13 cellular contexts compared by ENCODE assay signal in the genomic region with DNA sequence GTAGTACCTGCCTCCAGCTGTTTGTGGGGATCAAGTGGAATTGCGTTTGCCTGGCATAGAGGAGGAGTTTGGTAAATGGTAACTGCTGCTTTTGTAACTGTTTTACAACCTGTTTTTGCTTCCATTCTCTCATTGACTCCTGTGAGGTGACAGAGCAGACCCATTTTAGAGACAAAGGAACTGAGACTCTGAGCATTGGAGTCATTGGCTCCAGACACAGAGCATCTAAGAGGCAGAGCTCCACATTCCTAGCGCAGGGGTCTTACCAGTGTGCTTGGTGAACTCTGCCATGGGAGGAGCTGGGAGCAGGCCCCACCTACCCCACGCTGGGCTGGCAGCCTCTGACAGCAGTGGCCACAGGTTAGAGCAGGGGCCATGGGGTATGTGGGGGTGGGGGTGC. TPM values are rescaled to one million over a fixed set of nuclear protein-coding genes. Genes with fewer than 3 reads are reported as not detected.
A peak's percentile ranks its signal among the peaks of the same experiment; 100 is the strongest.
DNase-seq lines count a peak whose midpoint lies in the region; ATAC-seq and TF ChIP-seq lines count a peak whose summit lies in the region.
"Had no signal": no experiment of that assay in that cellular context is flagged by ENCODE, and none has a peak within 500 bp of the region (broad histone marks: within the 10 kb centered on the region; RNA-seq: fewer than 3 reads in every experiment).

No MANE protein-coding gene starts in this region.

- no peaks in the 10 kb centered on the region for H3K27me3 ChIP-seq in endocrine pancreas (ENCODE audit: control insufficient read depth, insufficient read depth, low read length)
- H3K27me3 ChIP-seq in tibial artery, result no peaks in the 10 kb centered on the region
- H3K27me3 ChIP-seq in HAP-1 (ENCODE audit: low read depth), result no peaks in the 10 kb centered on the region
- H3K27me3 ChIP-seq: heart left ventricle, uterus had no signal

- H3K4me1 Mint-ChIP-seq in activated naive CD4-positive, alpha-beta T cell treated with anti-CD3 and anti-CD28 coated beads, Interleukin-2, amount 50 U/mL, for 24 hours, result peaks cover 63% of the 10 kb centered on the region
- peaks cover 13% of the 10 kb centered on the region for H3K4me1 Mint-ChIP-seq in WTC11

- intact Hi-C loops in tibial artery (cut with DNase I; ENCODE audit: low total_unique reads), result loop anchor here (5.0 kb wide), 1 partner anchor 262 kb away; no protein-coding TSS in a partner anchor

- peak overlapping the region; percentile 63 for H3K27ac Mint-ChIP-seq in activated naive CD4-positive, alpha-beta T cell treated with anti-CD3 and anti-CD28 coated beads, Interleukin-2, amount 50 U/mL, for 24 hours
- no peak overlapping the region for H3K27ac Mint-ChIP-seq in WTC11

- no peak for TF ChIP-seq CTCF in WTC11 (IDR thresholded peaks at IDR 0.05)
- TF ChIP-seq CTCF in tibial artery (IDR thresholded peaks at IDR 0.05), result no peak

- CTCF ChIA-PET in WTC11 (lab: Charles Lee), result interaction anchor here (1.1 kb wide), 1 partner anchor 27 kb away, joined by 3 read pairs; no protein-coding TSS in a partner anchor

- no peak overlapping the region for H3K4me3 ChIP-seq in endocrine pancreas (ENCODE audit: control insufficient read depth, insufficient read depth, low read length)
- no peak overlapping the region for H3K4me3 ChIP-seq in tibial artery
- no peak overlapping the region for H3K4me3 ChIP-seq in HAP-1
- H3K4me3 ChIP-seq: uterus had no signal

- peak overlapping the region; percentile 89 for H3K4me3 Mint-ChIP-seq in activated naive CD4-positive, alpha-beta T cell treated with anti-CD3 and anti-CD28 coated beads, Interleukin-2, amount 50 U/mL, for 24 hours
- 0 out of 2 replicates have a peak overlapping the region, but pooled peaks have one; percentile 4 for H3K4me3 Mint-ChIP-seq in WTC11

- H3K9ac ChIP-seq in endocrine pancreas (ENCODE audit: control insufficient read depth, insufficient read depth, low read length), result peak overlapping the region; percentile 15

- in situ Hi-C loops in HAP-1 (cut with MboI; ENCODE audit: low sequenced_read_pairs), result no loop called here

- DNase-seq in activated naive CD4-positive, alpha-beta T cell treated with Interleukin-2 at 50 U/mL for 16 hours, result no peak
- no peak for DNase-seq in WTC11 (ENCODE audit: low spot score)
- DNase-seq in tibial artery, result no peak
- DNase-seq in SIG-M5 treated with dmso at 0.1 percent for 504 hours (lab: John Stamatoyannopoulos, UW; ENCODE audit: unreplicated experiment), result no peak
- DNase-seq in DMS114 treated with DMSO at 0.1 percent for 48 hours (lab: John Stamatoyannopoulos, UW; ENCODE audit: unreplicated experiment), result no peak
- DNase-seq in HAP-1 (ENCODE audit: low spot score in 2 of 2), result no peak
- DNase-seq: DMS153; NCI-H526 treated with DMSO at 0.1 percent for 48 hours; stimulated activated naive CD4-positive, alpha-beta T cell; uterus had no signal

- H3K36me3 Mint-ChIP-seq in activated naive CD4-positive, alpha-beta T cell treated with anti-CD3 and anti-CD28 coated beads, Interleukin-2, amount 50 U/mL, for 24 hours, result no peaks in the 10 kb centered on the region
- H3K36me3 Mint-ChIP-seq in WTC11, result no peaks in the 10 kb centered on the region

- H3K27me3 Mint-ChIP-seq in activated naive CD4-positive, alpha-beta T cell treated with anti-CD3 and anti-CD28 coated beads, Interleukin-2, amount 50 U/mL, for 24 hours, result no peaks in the 10 kb centered on the region
- peaks cover 12% of the 10 kb centered on the region for H3K27me3 Mint-ChIP-seq in WTC11 (ENCODE audit: low read depth)

- H3K9me3 ChIP-seq in endocrine pancreas (ENCODE audit: control insufficient read depth, low read length), result no peaks in the 10 kb centered on the region
- H3K9me3 ChIP-seq in tibial artery, result no peaks in the 10 kb centered on the region
- no peaks in the 10 kb centered on the region for H3K9me3 ChIP-seq in HAP-1
- H3K9me3 ChIP-seq: heart left ventricle, uterus had no signal

- peaks cover 6% of the 10 kb centered on the region for H3K4me1 ChIP-seq in endocrine pancreas (ENCODE audit: control insufficient read depth, insufficient read depth, low read length)
- peaks cover 0 to 69% (median 52%) of the 10 kb centered on the region in 4 donors for H3K4me1 ChIP-seq in tibial artery
- H3K4me1 ChIP-seq in HAP-1, result peaks cover 5% of the 10 kb centered on the region

- peak overlapping the region; percentile 87 to 93 for H3K27ac ChIP-seq in tibial artery
- H3K27ac ChIP-seq: uterus had no signal

- POLR2A ChIA-PET in WTC11 (lab: Charles Lee), result no interaction called here

- ATAC-seq in WTC11, result no peak
- ATAC-seq: heart left ventricle had no signal

- no peaks in the 10 kb centered on the region for H3K36me3 ChIP-seq in endocrine pancreas (ENCODE audit: control insufficient read depth, insufficient read depth, low read length)
- no peaks in the 10 kb centered on the region for H3K36me3 ChIP-seq in tibial artery
- H3K36me3 ChIP-seq in HAP-1 (replicated peaks), result no peaks in the 10 kb centered on the region
- H3K36me3 ChIP-seq: heart left ventricle, uterus had no signal

- H3K9me3 Mint-ChIP-seq in activated naive CD4-positive, alpha-beta T cell treated with anti-CD3 and anti-CD28 coated beads, Interleukin-2, amount 50 U/mL, for 24 hours, result no peaks in the 10 kb centered on the region
- H3K9me3 Mint-ChIP-seq in WTC11, result no peaks in the 10 kb centered on the region

TF ChIP-seq in WTC11, 78 proteins besides CTCF, POLR2A, EP300 and RAD21:
- no peak for TF ChIP-seq FOXJ3 (CRISPR knock-in tag; IDR thresholded peaks at IDR 0.05; ENCODE audit: borderline replicate concordance)
- TF ChIP-seq ZNF416 (CRISPR knock-in tag; IDR thresholded peaks at IDR 0.05), result no peak
- no peak for TF ChIP-seq TEAD4 (CRISPR knock-in tag; IDR thresholded peaks at IDR 0.05)
- no peak for TF ChIP-seq PRRX2 (CRISPR knock-in tag; IDR thresholded peaks at IDR 0.05)
- TF ChIP-seq ZNF232 (CRISPR knock-in tag; IDR thresholded peaks at IDR 0.05), result no peak
- TF ChIP-seq SMAD4 (CRISPR knock-in tag; IDR thresholded peaks at IDR 0.05), result no peak
- no peak for TF ChIP-seq ETV6 (CRISPR knock-in tag; IDR thresholded peaks at IDR 0.05)
- no peak for TF ChIP-seq ZNF263 (CRISPR knock-in tag; IDR thresholded peaks at IDR 0.05; ENCODE audit: low read depth)
- no peak for TF ChIP-seq ESRRA (CRISPR knock-in tag; IDR thresholded peaks at IDR 0.05; ENCODE audit: borderline replicate concordance)
- TF ChIP-seq, protein P1, sequence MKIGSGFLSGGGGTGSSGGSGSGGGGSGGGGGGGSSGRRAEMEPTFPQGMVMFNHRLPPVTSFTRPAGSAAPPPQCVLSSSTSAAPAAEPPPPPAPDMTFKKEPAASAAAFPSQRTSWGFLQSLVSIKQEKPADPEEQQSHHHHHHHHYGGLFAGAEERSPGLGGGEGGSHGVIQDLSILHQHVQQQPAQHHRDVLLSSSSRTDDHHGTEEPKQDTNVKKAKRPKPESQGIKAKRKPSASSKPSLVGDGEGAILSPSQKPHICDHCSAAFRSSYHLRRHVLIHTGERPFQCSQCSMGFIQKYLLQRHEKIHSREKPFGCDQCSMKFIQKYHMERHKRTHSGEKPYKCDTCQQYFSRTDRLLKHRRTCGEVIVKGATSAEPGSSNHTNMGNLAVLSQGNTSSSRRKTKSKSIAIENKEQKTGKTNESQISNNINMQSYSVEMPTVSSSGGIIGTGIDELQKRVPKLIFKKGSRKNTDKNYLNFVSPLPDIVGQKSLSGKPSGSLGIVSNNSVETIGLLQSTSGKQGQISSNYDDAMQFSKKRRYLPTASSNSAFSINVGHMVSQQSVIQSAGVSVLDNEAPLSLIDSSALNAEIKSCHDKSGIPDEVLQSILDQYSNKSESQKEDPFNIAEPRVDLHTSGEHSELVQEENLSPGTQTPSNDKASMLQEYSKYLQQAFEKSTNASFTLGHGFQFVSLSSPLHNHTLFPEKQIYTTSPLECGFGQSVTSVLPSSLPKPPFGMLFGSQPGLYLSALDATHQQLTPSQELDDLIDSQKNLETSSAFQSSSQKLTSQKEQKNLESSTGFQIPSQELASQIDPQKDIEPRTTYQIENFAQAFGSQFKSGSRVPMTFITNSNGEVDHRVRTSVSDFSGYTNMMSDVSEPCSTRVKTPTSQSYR (CRISPR knock-in tag; IDR thresholded peaks at IDR 0.05), result no peak
- TF ChIP-seq MYBL2 (CRISPR knock-in tag; IDR thresholded peaks at IDR 0.05), result no peak
- no peak for TF ChIP-seq NFE2L1 (CRISPR knock-in tag; IDR thresholded peaks at IDR 0.05)
- TF ChIP-seq, protein P2, sequence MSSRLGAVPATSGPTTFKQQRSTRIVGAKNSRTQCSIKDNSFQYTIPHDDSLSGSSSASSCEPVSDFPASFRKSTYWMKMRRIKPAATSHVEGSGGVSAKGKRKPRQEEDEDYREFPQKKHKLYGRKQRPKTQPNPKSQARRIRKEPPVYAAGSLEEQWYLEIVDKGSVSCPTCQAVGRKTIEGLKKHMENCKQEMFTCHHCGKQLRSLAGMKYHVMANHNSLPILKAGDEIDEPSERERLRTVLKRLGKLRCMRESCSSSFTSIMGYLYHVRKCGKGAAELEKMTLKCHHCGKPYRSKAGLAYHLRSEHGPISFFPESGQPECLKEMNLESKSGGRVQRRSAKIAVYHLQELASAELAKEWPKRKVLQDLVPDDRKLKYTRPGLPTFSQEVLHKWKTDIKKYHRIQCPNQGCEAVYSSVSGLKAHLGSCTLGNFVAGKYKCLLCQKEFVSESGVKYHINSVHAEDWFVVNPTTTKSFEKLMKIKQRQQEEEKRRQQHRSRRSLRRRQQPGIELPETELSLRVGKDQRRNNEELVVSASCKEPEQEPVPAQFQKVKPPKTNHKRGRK (CRISPR knock-in tag; IDR thresholded peaks at IDR 0.05; ENCODE audit: borderline replicate concordance), result no peak
- TF ChIP-seq, protein P3, sequence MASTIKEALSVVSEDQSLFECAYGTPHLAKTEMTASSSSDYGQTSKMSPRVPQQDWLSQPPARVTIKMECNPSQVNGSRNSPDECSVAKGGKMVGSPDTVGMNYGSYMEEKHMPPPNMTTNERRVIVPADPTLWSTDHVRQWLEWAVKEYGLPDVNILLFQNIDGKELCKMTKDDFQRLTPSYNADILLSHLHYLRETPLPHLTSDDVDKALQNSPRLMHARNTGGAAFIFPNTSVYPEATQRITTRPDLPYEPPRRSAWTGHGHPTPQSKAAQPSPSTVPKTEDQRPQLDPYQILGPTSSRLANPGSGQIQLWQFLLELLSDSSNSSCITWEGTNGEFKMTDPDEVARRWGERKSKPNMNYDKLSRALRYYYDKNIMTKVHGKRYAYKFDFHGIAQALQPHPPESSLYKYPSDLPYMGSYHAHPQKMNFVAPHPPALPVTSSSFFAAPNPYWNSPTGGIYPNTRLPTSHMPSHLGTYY (CRISPR knock-in tag; IDR thresholded peaks at IDR 0.05), result no peak
- no peak for TF ChIP-seq NFATC4 (CRISPR knock-in tag; IDR thresholded peaks at IDR 0.05)

RNA-seq across cellular contexts. Expression of gene LDLRAP1, which starts 2.4 kb away (rescaled TPM):
- 14.1 to 16.3 TPM (median 14.2 TPM) in 3 replicates for total RNA-seq in WTC11 (2021)
